ENCODE assay signal across 8 cellular contexts in the genomic region with DNA sequence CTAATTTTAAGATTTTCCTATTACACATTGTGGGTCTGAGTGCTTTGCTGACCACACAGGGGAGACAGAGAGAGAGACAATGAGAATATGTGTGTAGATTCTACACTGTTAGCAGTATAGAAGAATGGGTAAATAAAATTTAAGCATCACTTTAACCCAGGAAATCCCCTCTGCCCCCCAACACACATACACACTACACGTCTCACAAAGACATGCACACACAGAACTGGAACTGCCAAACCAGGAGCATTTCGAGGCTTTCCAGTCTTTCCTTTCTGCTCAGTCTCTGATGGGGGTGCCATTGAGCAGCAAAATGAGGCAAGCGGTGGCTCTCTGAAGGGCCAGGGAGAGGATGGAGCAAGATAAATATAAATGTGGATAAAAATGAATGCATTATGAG. TPM values are rescaled to one million over a fixed set of nuclear protein-coding genes. Genes with fewer than 3 reads are reported as not detected.
DNase-seq lines count a peak whose midpoint lies in the region; ATAC-seq and TF ChIP-seq lines count a peak whose summit lies in the region.

No MANE protein-coding gene starts in this region.

- TF ChIP-seq CTCF in choroid plexus epithelial cell (conservative IDR thresholded peaks at IDR 0.05; ENCODE audit: low read depth, low read length) (peak; percentile 58), neural crest cell (conservative IDR thresholded peaks at IDR 0.05) (no peak)

- H3K4me1 Mint-ChIP-seq in neural crest cell = peaks cover 31% of the 10 kb centered on the region

- H3K27me3 Mint-ChIP-seq in neural crest cell (ENCODE audit: low read depth) = peaks cover 41% of the 10 kb centered on the region

- H3K9me3 Mint-ChIP-seq in neural crest cell = no peaks in the 10 kb centered on the region

- DNase-seq in NCI-H345 (lab: John Stamatoyannopoulos, UW) = peak; percentile 23
- no peak for DNase-seq in NCI-H345 treated with DMSO at 0.1 percent for 48 hours (lab: John Stamatoyannopoulos, UW; ENCODE audit: unreplicated experiment)
- DNase-seq in NCI-H226 = peak; percentile 37
- DNase-seq in choroid plexus epithelial cell (ENCODE audit: low read depth) = peak; percentile 62
- no peak for DNase-seq in neural crest cell (ENCODE audit: low read depth, low spot score)
- DNase-seq in cerebellar nuclear complex (lab: John Stamatoyannopoulos, UW) = no peak
- DNase-seq in NCI-H1105 (lab: John Stamatoyannopoulos, UW) = no peak

- H3K4me3 Mint-ChIP-seq in neural crest cell = peak overlapping the region; percentile 77

- ATAC-seq in HG03460 (IDR thresholded peaks at IDR 0.05; ENCODE audit: unreplicated experiment) = no peak

- H3K36me3 Mint-ChIP-seq in neural crest cell (ENCODE audit: low read depth) = no peaks in the 10 kb centered on the region

- no peak overlapping the region for H3K4me3 ChIP-seq in choroid plexus epithelial cell (ENCODE audit: low read depth, low read length)

- H3K27ac Mint-ChIP-seq in neural crest cell (ENCODE audit: unreplicated experiment) = no peak overlapping the region

RNA-seq across cellular contexts. Expression of gene MERTK, which starts 2.5 kb away (rescaled TPM):
- 3.3 and 4.4 TPM in 2 replicates for total RNA-seq in neural crest cell

RNA-seq across cellular contexts. Expression of gene ANAPC1, which starts 16.9 kb away (rescaled TPM):
- 69.0 and 70.0 TPM in 2 replicates for total RNA-seq in neural crest cell

Comparison
In these comparisons a context has a peak if more than half of its experiments do, and no peak if none do; other contexts are left out.
1. DNase-seq: peak in NCI-H345 (single experiment), NCI-H226 (single experiment) and choroid plexus epithelial cell (single experiment); none in NCI-H345 treated with DMSO at 0.1 percent for 48 hours (single experiment), neural crest cell (single experiment), cerebellar nuclear complex (0 of 2) and NCI-H1105 (single experiment).